Comparison of ENCODE assay signal across 9 cellular contexts in genomic region chr10:5434017-5434753, GRCh38. TPM values are rescaled to one million over a fixed set of nuclear protein-coding genes. Genes with fewer than 3 reads are reported as not detected.
DNase-seq lines count a peak whose midpoint lies in the region; ATAC-seq and TF ChIP-seq lines count a peak whose summit lies in the region.
"Had no signal": no experiment of that assay in that cellular context is flagged by ENCODE, and none has a peak within 500 bp of the region (broad histone marks: within the 10 kb centered on the region; RNA-seq: fewer than 3 reads in every experiment).

No MANE protein-coding gene starts in this region.

- ATAC-seq in stimulated activated naive CD8-positive, alpha-beta T cell treated with anti-CD3 and anti-CD28 coated beads, Interleukin-15, amount 100 ng/mL, for 72 hours = peak; percentile 56
- ATAC-seq in stimulated activated naive CD8-positive, alpha-beta T cell treated with anti-CD3 and anti-CD28 coated beads, Interleukin-15, Interleukin-2, amounts not matched to agents 100 U/mL and 50 U/mL, for 24 hours = no peak
- ATAC-seq in HG03354 (IDR thresholded peaks at IDR 0.05; ENCODE audit: poor library complexity, severe bottlenecking, unreplicated experiment) (peak; percentile 70), RWPE2 (ENCODE audit: low read depth) (peak; percentile 61; the same call in 2 of the 3 replicates)
- ATAC-seq in naive thymus-derived CD8-positive, alpha-beta T cell = peak; percentile 57 to 73
- ATAC-seq in activated naive CD8-positive, alpha-beta T cell treated with anti-CD3 and anti-CD28 coated beads, Interleukin-2, amount 50 U/mL, for 24 hours = no peak

- POLR2A ChIA-PET in naive thymus-derived CD8-positive, alpha-beta T cell (lab: Charles Lee) = no interaction called here

- peaks cover 12% of the 10 kb centered on the region for H3K4me1 Mint-ChIP-seq in stimulated activated naive CD8-positive, alpha-beta T cell treated with anti-CD3 and anti-CD28 coated beads, Interleukin-15, amount 100 ng/mL, for 72 hours
- peaks cover 3 to 12% (median 8%) of the 10 kb centered on the region in 4 donors for H3K4me1 Mint-ChIP-seq in naive thymus-derived CD8-positive, alpha-beta T cell
- peaks cover 6% of the 10 kb centered on the region for H3K4me1 Mint-ChIP-seq in activated naive CD8-positive, alpha-beta T cell treated with anti-CD3 and anti-CD28 coated beads, Interleukin-2, amount 50 U/mL, for 24 hours

- peaks cover 8% of the 10 kb centered on the region for H3K27me3 Mint-ChIP-seq in stimulated activated naive CD8-positive, alpha-beta T cell treated with anti-CD3 and anti-CD28 coated beads, Interleukin-15, amount 100 ng/mL, for 72 hours
- H3K27me3 Mint-ChIP-seq in naive thymus-derived CD8-positive, alpha-beta T cell = peaks cover 0 to 7% (median 1%) of the 10 kb centered on the region in 5 donors
- peaks cover 2% of the 10 kb centered on the region for H3K27me3 Mint-ChIP-seq in activated naive CD8-positive, alpha-beta T cell treated with anti-CD3 and anti-CD28 coated beads, Interleukin-2, amount 50 U/mL, for 24 hours

- H3K27me3 ChIP-seq in RWPE2 (ENCODE audit: insufficient read depth, poor library complexity, severe bottlenecking) = no peaks in the 10 kb centered on the region

- no peak overlapping the region for H3K27ac Mint-ChIP-seq in stimulated activated naive CD8-positive, alpha-beta T cell treated with anti-CD3 and anti-CD28 coated beads, Interleukin-15, amount 100 ng/mL, for 72 hours
- peak overlapping the region in 2 of 10 donors; percentile 29 to 58 for H3K27ac Mint-ChIP-seq in naive thymus-derived CD8-positive, alpha-beta T cell
- no peak overlapping the region for H3K27ac Mint-ChIP-seq in activated naive CD8-positive, alpha-beta T cell treated with anti-CD3 and anti-CD28 coated beads, Interleukin-2, amount 50 U/mL, for 24 hours

- no peak for DNase-seq in stimulated activated naive CD8-positive, alpha-beta T cell treated with anti-CD3 and anti-CD28 coated beads, Interleukin-15, amount 100 ng/mL, for 72 hours
- DNase-seq in stimulated activated naive CD8-positive, alpha-beta T cell treated with anti-CD3 and anti-CD28 coated beads, Interleukin-15, Interleukin-2, amounts not matched to agents 100 U/mL and 50 U/mL, for 24 hours = no peak
- no peak for DNase-seq in RWPE2 (ENCODE audit: low spot score)
- no peak for DNase-seq in epithelial cell of prostate (ENCODE audit: low read depth, low spot score)
- peak in 3 of 10 donors; percentile 37 to 47 (median 41) for DNase-seq in naive thymus-derived CD8-positive, alpha-beta T cell
- DNase-seq in HPDE6-E6E7 (ENCODE audit: extremely low spot score) = no peak
- no peak for DNase-seq in activated naive CD8-positive, alpha-beta T cell treated with anti-CD3 and anti-CD28 coated beads, Interleukin-2, amount 50 U/mL, for 24 hours

- H3K4me1 ChIP-seq in RWPE2 (ENCODE audit: insufficient read depth, poor library complexity, severe bottlenecking) = no peaks in the 10 kb centered on the region

- H3K9me3 ChIP-seq in RWPE2 (ENCODE audit: severe bottlenecking) = peaks cover 2% of the 10 kb centered on the region
- H3K9me3 ChIP-seq: HAP-1 had no signal

- peaks cover 0 to 4% of the 10 kb centered on the region in 2 donors for H3K9me3 Mint-ChIP-seq in stimulated activated naive CD8-positive, alpha-beta T cell treated with anti-CD3 and anti-CD28 coated beads, Interleukin-15, amount 100 ng/mL, for 72 hours
- no peaks in the 10 kb centered on the region for H3K9me3 Mint-ChIP-seq in naive thymus-derived CD8-positive, alpha-beta T cell
- H3K9me3 Mint-ChIP-seq in activated naive CD8-positive, alpha-beta T cell treated with anti-CD3 and anti-CD28 coated beads, Interleukin-2, amount 50 U/mL, for 24 hours = no peaks in the 10 kb centered on the region

- peak; percentile 87 for TF ChIP-seq CTCF in RWPE2 (IDR thresholded peaks at IDR 0.05; ENCODE audit: poor library complexity, severe bottlenecking)

- H3K27ac ChIP-seq in RWPE2 (ENCODE audit: poor library complexity, severe bottlenecking) (no peak overlapping the region), epithelial cell of prostate (peak overlapping the region; percentile 34)

- H3K4me3 Mint-ChIP-seq in stimulated activated naive CD8-positive, alpha-beta T cell treated with anti-CD3 and anti-CD28 coated beads, Interleukin-15, amount 100 ng/mL, for 72 hours = no peak overlapping the region
- H3K4me3 Mint-ChIP-seq in naive thymus-derived CD8-positive, alpha-beta T cell = peak overlapping the region in 4 of 10 donors; percentile 31 to 73 (median 48)
- no peak overlapping the region for H3K4me3 Mint-ChIP-seq in activated naive CD8-positive, alpha-beta T cell treated with anti-CD3 and anti-CD28 coated beads, Interleukin-2, amount 50 U/mL, for 24 hours

- no peak overlapping the region for H3K4me3 ChIP-seq in RWPE2 (ENCODE audit: severe bottlenecking)
- H3K4me3 ChIP-seq: HAP-1 had no signal

- peaks cover 0 to 1% (median 0%) of the 10 kb centered on the region in 3 donors for H3K36me3 Mint-ChIP-seq in naive thymus-derived CD8-positive, alpha-beta T cell
- H3K36me3 Mint-ChIP-seq in activated naive CD8-positive, alpha-beta T cell treated with anti-CD3 and anti-CD28 coated beads, Interleukin-2, amount 50 U/mL, for 24 hours (ENCODE audit: low read depth) = peaks cover 12% of the 10 kb centered on the region

- peaks cover 47% of the 10 kb centered on the region for H3K36me3 ChIP-seq in RWPE2 (ENCODE audit: low read depth)

RNA-seq across cellular contexts. Expression of gene NET1, which starts 21.8 kb away (rescaled TPM):
- 10 to 100 TPM; 26.9 to 30.4 TPM for total RNA-seq in naive thymus-derived CD8-positive, alpha-beta T cell
- 10 to 100 TPM; 12.6 to 19.4 (median 13.0) TPM for polyA plus RNA-seq in naive thymus-derived CD8-positive, alpha-beta T cell

RNA-seq across cellular contexts. Expression of gene TUBAL3, which starts 29.6 kb away (rescaled TPM):
- not detected for total RNA-seq in naive thymus-derived CD8-positive, alpha-beta T cell
- not detected for polyA plus RNA-seq in naive thymus-derived CD8-positive, alpha-beta T cell

Comparison
In these comparisons a context has a peak if more than half of its experiments do, and no peak if none do; other contexts are left out.
1. ATAC-seq: peak in stimulated activated naive CD8-positive, alpha-beta T cell treated with anti-CD3 and anti-CD28 coated beads, Interleukin-15, amount 100 ng/mL, for 72 hours (single experiment), HG03354 (single experiment), RWPE2 (single experiment) and naive thymus-derived CD8-positive, alpha-beta T cell (2 of 2); none in stimulated activated naive CD8-positive, alpha-beta T cell treated with anti-CD3 and anti-CD28 coated beads, Interleukin-15, Interleukin-2, amounts not matched to agents 100 U/mL and 50 U/mL, for 24 hours (single experiment) and activated naive CD8-positive, alpha-beta T cell treated with anti-CD3 and anti-CD28 coated beads, Interleukin-2, amount 50 U/mL, for 24 hours (single experiment).